ENCODE assay signal across 8 cellular contexts in the genomic region with DNA sequence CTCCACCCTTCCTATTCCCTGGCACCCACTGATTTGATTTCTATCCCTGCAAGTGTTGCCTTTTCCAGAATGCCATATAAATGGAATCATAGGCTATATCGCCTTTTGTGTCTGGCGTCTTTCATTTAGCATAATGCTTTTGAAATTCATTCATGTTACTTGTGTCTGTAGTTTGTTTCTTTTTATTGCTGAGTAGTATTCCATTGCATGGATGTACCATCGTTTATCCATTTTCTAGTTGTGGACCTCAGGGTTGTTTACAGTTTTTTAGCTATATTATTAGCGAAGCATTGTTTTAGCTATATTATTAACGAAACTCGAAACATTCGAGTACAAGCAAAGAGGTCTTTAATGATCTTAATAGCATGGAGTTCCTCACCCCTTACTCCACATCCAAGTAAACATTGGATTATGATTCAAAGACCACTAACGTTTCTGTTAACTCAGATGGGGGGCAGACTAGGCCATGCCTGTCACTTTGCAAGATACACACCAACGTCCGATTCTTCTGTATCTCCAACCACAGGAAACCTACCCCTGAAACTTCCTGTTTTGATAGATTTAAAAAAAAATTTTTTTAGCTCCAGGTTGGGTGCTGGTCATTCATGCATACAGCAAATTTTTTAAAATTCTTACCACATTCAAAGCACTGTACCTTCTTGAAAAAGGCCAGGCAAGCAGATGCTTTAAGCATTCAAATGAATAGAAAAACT. TPM values are rescaled to one million over a fixed set of nuclear protein-coding genes. Genes with fewer than 3 reads are reported as not detected.
A peak's percentile ranks its signal among the peaks of the same experiment; 100 is the strongest.
DNase-seq lines count a peak whose midpoint lies in the region; ATAC-seq, FAIRE-seq and TF ChIP-seq lines count a peak whose summit lies in the region.

No MANE protein-coding gene starts in this region.

- CTCF ChIA-PET in K562 (lab: Yijun Ruan, JAX; ENCODE audit: low intra/inter-chr PET ratio) = no interaction called here
- CTCF ChIA-PET in naive thymus-derived CD4-positive, alpha-beta T cell (lab: Charles Lee) = interaction anchor here (0.7 to 2.2 kb wide), 3 partner anchors 13 to 260 kb away, joined by 4 to 16 read pairs (median 5); no protein-coding TSS in a partner anchor

- in situ Hi-C loops in K562 (cut with MboI) = no loop called here

- H3K27ac ChIP-seq in K562 (ENCODE audit: extremely low read depth, low read depth, low read length) (peak overlapping the region; percentile 85), body of pancreas (peak overlapping the region in 1 of 4 donors; percentile 88)
- H3K27ac ChIP-seq in naive thymus-derived CD4-positive, alpha-beta T cell (ENCODE audit: low read depth, low read length) = peak overlapping the region; percentile 79

- H3K4me1 Mint-ChIP-seq in naive thymus-derived CD4-positive, alpha-beta T cell = peaks cover 37 to 66% (median 55%) of the 10 kb centered on the region in 7 donors

- H3K9me1 ChIP-seq in K562 (ENCODE audit: control insufficient read depth, insufficient read depth, low read length) = no peaks in the 10 kb centered on the region

- H3K4me1 ChIP-seq in K562 (replicated peaks in 1 of 2; ENCODE audit: control insufficient read depth in 2 of 2, insufficient read depth in 2 of 2, low read length in 2 of 2) (peaks cover 15 to 19% of the 10 kb centered on the region in 2 experiments; a peak in 4 of 5 replicates), body of pancreas (peaks cover 29% of the 10 kb centered on the region)
- H3K4me1 ChIP-seq in naive thymus-derived CD4-positive, alpha-beta T cell (ENCODE audit: control insufficient read depth in 2 of 2, insufficient read depth in 2 of 2, low read length in 2 of 2) = peaks cover 19 to 26% of the 10 kb centered on the region in 2 donors

- H3K36me3 ChIP-seq in K562 (ENCODE audit: control insufficient read depth, insufficient read depth, low read length) = peaks cover 15% of the 10 kb centered on the region; the same call in 1 of the 3 replicates
- peaks cover 0 to 17% (median 0%) of the 10 kb centered on the region in 3 experiments for H3K36me3 ChIP-seq in naive thymus-derived CD4-positive, alpha-beta T cell (ENCODE audit: control insufficient read depth in 2 of 3, insufficient read depth in 3 of 3, low read length in 3 of 3)
- H3K36me3 ChIP-seq in body of pancreas (replicated peaks in 1 of 2; ENCODE audit: insufficient read depth in 1 of 2, low read depth in 2 of 2) = peaks cover 0 to 2% of the 10 kb centered on the region in 2 donors

- peak overlapping the region; percentile 84 to 97 (median 92) for H3K27ac Mint-ChIP-seq in naive thymus-derived CD4-positive, alpha-beta T cell

- H3K9me3 ChIP-seq in K562 (replicated peaks; ENCODE audit: control insufficient read depth, insufficient read depth, low read depth, low read length) (no peaks in the 10 kb centered on the region), body of pancreas (no peaks in the 10 kb centered on the region)
- no peaks in the 10 kb centered on the region for H3K9me3 ChIP-seq in naive thymus-derived CD4-positive, alpha-beta T cell (ENCODE audit: control insufficient read depth in 2 of 3, low read length in 3 of 3)

- peak overlapping the region; percentile 86 to 98 (median 94) for H3K4me3 Mint-ChIP-seq in naive thymus-derived CD4-positive, alpha-beta T cell

- POLR2A ChIA-PET in K562 (lab: Yijun Ruan, JAX) = interaction anchor here (0.6 to 1.3 kb wide), 4 partner anchors 9 to 21 kb away, joined by 3 to 6 read pairs (median 3); no protein-coding TSS in a partner anchor
- POLR2A ChIA-PET in naive thymus-derived CD4-positive, alpha-beta T cell (lab: Charles Lee) = interaction anchor here (1.3 to 3.9 kb wide), 6 partner anchors 8 to 306 kb away, joined by 3 to 28 read pairs (median 6); partner anchors contain the start of genes GRSF1 and UTP3

- H2AFZ ChIP-seq in K562 (ENCODE audit: low read depth, low read length) = peak overlapping the region; percentile 94

- TF ChIP-seq RAD21 in K562 (CRISPR knock-in tag; conservative IDR thresholded peaks at IDR 0.05 in 1 of 2, IDR thresholded peaks at IDR 0.05 in 1 of 2) = no peak

- peak overlapping the region; percentile 85 for H3K4me2 ChIP-seq in K562 (ENCODE audit: insufficient read depth, low read length)

- H4K20me1 ChIP-seq in K562 (replicated peaks; ENCODE audit: control insufficient read depth, insufficient read depth, low read length) = no peaks in the 10 kb centered on the region

- WGBS in K562 (ENCODE audit: insufficient coverage, low coverage, missing lambda C conversion rate) = 4% methylated on average over 10 of the region's 10 CpGs
- 62 to 69% methylated on average over 10 of the region's 10 CpGs for WGBS in body of pancreas, 2 donors

- H3K79me2 ChIP-seq in K562 (ENCODE audit: control insufficient read depth, insufficient read depth, low read length) = peaks cover 55% of the 10 kb centered on the region

- H3K9ac ChIP-seq in K562 (ENCODE audit: insufficient read depth in 1 of 2, low read depth in 2 of 2, low read length in 2 of 2) = peak overlapping the region; percentile 79 to 99

- no peak; the same call in 1 of the 2 replicates for TF ChIP-seq EP300 in K562 (IDR thresholded peaks at IDR 0.05; ENCODE audit: low read length)

- TF ChIP-seq POLR2A in K562 (conservative IDR thresholded peaks at IDR 0.05) (no peak), body of pancreas (IDR thresholded peaks at IDR 0.05) (no peak)

- no peak for TF ChIP-seq CTCF in K562 (IDR thresholded peaks at IDR 0.05 in 2 of 3, conservative IDR thresholded peaks at IDR 0.05 in 1 of 3; ENCODE audit: insufficient read depth in 2 of 3, low read depth in 1 of 3, low read length in 3 of 3)
- no peak for TF ChIP-seq CTCF in body of pancreas (IDR thresholded peaks at IDR 0.05)

- H3K9me3 Mint-ChIP-seq in naive thymus-derived CD4-positive, alpha-beta T cell = peaks cover 0 to under 1% (median 0%) of the 10 kb centered on the region in 11 donors

- no peak for FAIRE-seq in K562 (lab: Jason Lieb, UNC)

- no peaks in the 10 kb centered on the region for H3K27me3 ChIP-seq in K562 (ENCODE audit: control insufficient read depth in 2 of 2, insufficient read depth in 2 of 2, low read length in 2 of 2)
- H3K27me3 ChIP-seq in naive thymus-derived CD4-positive, alpha-beta T cell (ENCODE audit: control insufficient read depth in 2 of 2, insufficient read depth in 2 of 2, low read length in 2 of 2) = no peaks in the 10 kb centered on the region
- no peaks in the 10 kb centered on the region for H3K27me3 ChIP-seq in body of pancreas

- DNase-seq in GDM1 (lab: John Stamatoyannopoulos, UW) (peak; percentile 55), Kasumi-1 (lab: John Stamatoyannopoulos, UW) (peak; percentile 78 to 80), K562 (ENCODE audit: extremely low read depth in 1 of 4, low spot score in 3 of 4) (peak in 1 of 4 experiments; percentile 42), NCI-H2029 treated with DMSO at 0.1 percent for 48 hours (lab: John Stamatoyannopoulos, UW) (no peak), NCI-H1694 (lab: John Stamatoyannopoulos, UW) (no peak), body of pancreas (no peak)
- DNase-seq in naive thymus-derived CD4-positive, alpha-beta T cell = no peak

- intact Hi-C loops in K562 (cut with micrococcal nuclease) = loop anchor here (5.0 to 10.0 kb wide), 2 partner anchors 157 to 290 kb away; partner anchors contain the start of gene GRSF1
- intact Hi-C loops in naive thymus-derived CD4-positive, alpha-beta T cell (cut with micrococcal nuclease) = loop anchor here (5.0 kb wide), 2 partner anchors 67 to 257 kb away; no protein-coding TSS in a partner anchor
- intact Hi-C loops in body of pancreas (cut with DNase I) = no loop called here

- no peaks in the 10 kb centered on the region for H3K27me3 Mint-ChIP-seq in naive thymus-derived CD4-positive, alpha-beta T cell

- H3K4me3 ChIP-seq in K562 (peak overlapping the region; percentile 82), body of pancreas (peak overlapping the region in 1 of 2 donors; percentile 57)
- peak overlapping the region; percentile 86 for H3K4me3 ChIP-seq in naive thymus-derived CD4-positive, alpha-beta T cell (ENCODE audit: low read length)

- BruUV-seq in K562 (replicated peaks; lab: Mats Ljungman, UMichigan) = no TSS peak

- H3K36me3 Mint-ChIP-seq in naive thymus-derived CD4-positive, alpha-beta T cell = peaks cover 3 to 41% (median 16%) of the 10 kb centered on the region in 5 donors

- peak; percentile 43 for ATAC-seq in GM21529 (IDR thresholded peaks at IDR 0.05; ENCODE audit: unreplicated experiment)
- no peak for ATAC-seq in K562
- no peak for ATAC-seq in naive thymus-derived CD4-positive, alpha-beta T cell
- ATAC-seq in body of pancreas = no peak

TF ChIP-seq in K562, 482 proteins besides CTCF, POLR2A, EP300 and RAD21 (continues in another document):
- TF ChIP-seq GATAD2B (IDR thresholded peaks at IDR 0.05; ENCODE audit: borderline replicate concordance) (0 out of 2 replicates have a peak, but pooled peaks have one; percentile 15), ZNF146 (CRISPR knock-in tag; IDR thresholded peaks at IDR 0.05; ENCODE audit: unreplicated experiment) (peak; percentile 76)

RNA-seq across cellular contexts. Expression of gene DCK, which starts 1.1 kb away (rescaled TPM):
- 2.4 and 39.4 TPM in 2 replicates for total RNA-seq in K562 (2011; cell fraction: chromatin; rRNA removed; ENCODE audit: low replicate concordance)
- total RNA-seq in K562 (2011; cell fraction: nucleolus; rRNA removed) = 1.7 and 2.2 TPM in 2 replicates
- total RNA-seq in K562 (2011; cell fraction: nucleoplasm; rRNA removed) = 3.5 and 7.2 TPM in 2 replicates
- 11.3 and 14.2 TPM in 2 replicates for total RNA-seq in K562 (2014; rRNA removed)
- total RNA-seq in K562 (2014; rRNA removed; fragmentation: Illumina TruSeq; extraction: Trizol) = 21.8 and 24.9 TPM in 2 replicates
- total RNA-seq in K562 (2015; rRNA removed; fragmentation: Illumina TruSeq; extraction: Trizol) = 19.3 and 20.9 TPM in 2 replicates
- total RNA-seq in K562 (2021) = 18.1 and 18.5 TPM in 2 replicates
- polyA plus RNA-seq in K562 (2011; rRNA removed) = 12.0 and 14.4 TPM in 2 replicates
- 3.3 and 6.8 TPM in 2 replicates for polyA plus RNA-seq in K562 (2011; cell fraction: cytosol; rRNA removed)
- 2.4 and 3.8 TPM in 2 replicates for polyA plus RNA-seq in K562 (2011; cell fraction: nucleus; rRNA removed)
- polyA plus RNA-seq in K562 (2012) = 14.8 and 21.4 TPM in 2 replicates
- 21.1 and 25.8 TPM in 2 replicates for polyA plus RNA-seq in K562 (2014; fragmentation: Illumina TruSeq; extraction: Trizol)
- 10 to 100 TPM; 19.6 to 21.2 TPM for polyA plus RNA-seq in K562 (2014; fragmentation: Nextera tagmentation; extraction: Ambion mirVana)
- polyA plus RNA-seq in K562 (2014; rRNA removed) = 15.8 and 16.7 TPM in 2 replicates
- polyA minus RNA-seq in K562 (2011; rRNA and poly(A)+ RNA removed) = 8.5 and 11.5 TPM in 2 replicates
- 6.8 and 8.3 TPM in 2 replicates for polyA minus RNA-seq in K562 (2011; cell fraction: cytosol; rRNA and poly(A)+ RNA removed)
- 2.4 and 4.7 TPM in 2 replicates for polyA minus RNA-seq in K562 (2011; cell fraction: nucleus; rRNA and poly(A)+ RNA removed)
- total RNA-seq in naive thymus-derived CD4-positive, alpha-beta T cell = 10 to 100 TPM; 19.8 to 72.8 (median 47.7) TPM
- 10 to 100 TPM; 60.5 to 86.1 TPM for polyA plus RNA-seq in naive thymus-derived CD4-positive, alpha-beta T cell
- total RNA-seq in body of pancreas = 1 to 10 TPM; 4.6 to 7.3 TPM

Comparison
In these comparisons a context has a peak if more than half of its experiments do, and no peak if none do; other contexts are left out.
1. DNase-seq: peak in GDM1 (single experiment) and Kasumi-1 (2 of 2); none in naive thymus-derived CD4-positive, alpha-beta T cell (0 of 9), NCI-H2029 treated with DMSO at 0.1 percent for 48 hours (single experiment), NCI-H1694 (single experiment) and body of pancreas (0 of 4).